ENCODE assay signal across 11 cellular contexts in the genomic region with DNA sequence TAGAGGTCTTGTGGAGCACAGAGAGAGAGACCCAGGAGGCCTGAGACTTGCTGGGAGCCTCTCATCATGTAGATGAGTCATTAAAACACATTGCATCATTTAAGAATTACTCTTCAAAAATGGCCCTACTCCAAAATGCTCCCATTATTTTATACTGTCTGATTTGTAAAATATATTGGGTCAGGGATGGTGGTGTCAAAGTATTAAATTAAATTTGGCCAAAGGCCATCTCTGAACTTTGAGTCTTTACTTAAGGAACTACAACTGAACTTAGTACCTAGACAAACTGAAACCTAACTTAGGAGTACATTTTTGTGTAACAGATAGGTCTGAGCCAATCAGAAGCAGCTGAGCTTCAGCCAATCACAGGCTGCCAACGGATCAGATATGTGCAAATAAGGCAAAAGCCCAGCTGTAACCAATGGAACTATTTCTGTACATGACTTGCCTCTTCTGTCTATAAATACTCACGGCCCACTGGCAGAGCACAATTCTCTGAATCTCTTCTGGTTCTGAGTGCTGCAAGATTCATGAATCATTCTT.
A peak's percentile ranks its signal among the peaks of the same experiment; 100 is the strongest.
DNase-seq lines count a peak whose midpoint lies in the region; ATAC-seq and TF ChIP-seq lines count a peak whose summit lies in the region.
"Had no signal": no experiment of that assay in that cellular context is flagged by ENCODE, and none has a peak within 500 bp of the region (broad histone marks: within the 10 kb centered on the region; RNA-seq: fewer than 3 reads in every experiment).

No MANE protein-coding gene starts in this region.

- no peaks in the 10 kb centered on the region for H3F3A ChIP-seq in PC-3 (ENCODE audit: low read length, unreplicated experiment)

- H3K4me3 ChIP-seq in PC-3 (ENCODE audit: low read length) (no peak overlapping the region), fibroblast of villous mesenchyme (ENCODE audit: low read depth, low read length) (no peak overlapping the region)

- POLR2A ChIA-PET in PC-3 (lab: Charles Lee; ENCODE audit: unreplicated experiment) = no interaction called here
- POLR2A ChIA-PET in CD4-positive, alpha-beta T cell (lab: Charles Lee) = no interaction called here

- H3K9me2 ChIP-seq in PC-3 (replicated peaks; ENCODE audit: low read length) = no peaks in the 10 kb centered on the region

- H3K4me2 ChIP-seq in PC-3 (ENCODE audit: low read length) = peak overlapping the region; percentile 34; the same call in 1 of the 2 replicates

- H3K36me3 ChIP-seq in PC-3 (ENCODE audit: low read depth, low read length) = no peaks in the 10 kb centered on the region

- BruUV-seq in PC-3 (replicated peaks; lab: Mats Ljungman, UMichigan) = no TSS peak

- CTCF ChIA-PET in PC-3 (lab: Charles Lee) = no interaction called here
- CTCF ChIA-PET in CD4-positive, alpha-beta T cell (lab: Charles Lee) = no interaction called here

- no peak overlapping the region for H2AFZ ChIP-seq in PC-3 (ENCODE audit: low read length)

- TF ChIP-seq CTCF in PC-3 (conservative IDR thresholded peaks at IDR 0.05; ENCODE audit: low read depth, low read length) (no peak), fibroblast of villous mesenchyme (IDR thresholded peaks at IDR 0.05; ENCODE audit: insufficient read depth, low read depth, low read length) (no peak)
- no peak for TF ChIP-seq CTCF in CD4-positive, alpha-beta T cell (IDR thresholded peaks at IDR 0.05)

- H3K27me3 Mint-ChIP-seq in CD4-positive, alpha-beta T cell = no peaks in the 10 kb centered on the region

- peak; percentile 10 for DNase-seq in DMS 273 (lab: John Stamatoyannopoulos, UW; ENCODE audit: unreplicated experiment)
- DNase-seq in DMS 273 treated with DMSO at 0.1 percent for 48 hours (lab: John Stamatoyannopoulos, UW) = no peak
- DNase-seq in PC-3 = peak; percentile 57
- DNase-seq in fibroblast of villous mesenchyme (ENCODE audit: low read depth) = peak; percentile 77
- DNase-seq in superior temporal gyrus (ENCODE audit: extremely low spot score) = peak; percentile 49
- no peak for DNase-seq in NK-92 (lab: John Stamatoyannopoulos, UW; ENCODE audit: unreplicated experiment)
- DNase-seq in CD4-positive, alpha-beta T cell = no peak
- no peak for DNase-seq in NCI-H187 treated with DMSO at 0.1 percent for 48 hours (lab: John Stamatoyannopoulos, UW)
- DNase-seq: activated CD4-positive, alpha-beta T cell treated with anti-CD3 and anti-CD28 coated beads for 1 hour; NCI-H526 treated with DMSO at 0.1 percent for 48 hours had no signal

- H3K27me3 ChIP-seq in PC-3 (ENCODE audit: low read length) = no peaks in the 10 kb centered on the region
- no peaks in the 10 kb centered on the region for H3K27me3 ChIP-seq in CD4-positive, alpha-beta T cell (ENCODE audit: control insufficient read depth, insufficient read depth, low read length)

- no peak overlapping the region for H3K4me3 Mint-ChIP-seq in CD4-positive, alpha-beta T cell

- H3K4me1 ChIP-seq in PC-3 (ENCODE audit: insufficient read depth, low read length) = peaks cover 28% of the 10 kb centered on the region

- H4K20me1 ChIP-seq in PC-3 (ENCODE audit: low read length) = no peaks in the 10 kb centered on the region

- no peaks in the 10 kb centered on the region for H3K4me1 Mint-ChIP-seq in CD4-positive, alpha-beta T cell (ENCODE audit: low read depth)

- no peak for ATAC-seq in PC-3
- no peak for ATAC-seq in CD4-positive, alpha-beta T cell (ENCODE audit: poor library complexity)

- intact Hi-C loops in PC-3 (cut with micrococcal nuclease) = no loop called here
- intact Hi-C loops in CD4-positive, alpha-beta T cell (cut with DNase I, micrococcal nuclease) = no loop called here

- no peaks in the 10 kb centered on the region for H3K9me3 ChIP-seq in PC-3 (ENCODE audit: low read length)
- no peaks in the 10 kb centered on the region for H3K9me3 ChIP-seq in CD4-positive, alpha-beta T cell (ENCODE audit: control insufficient read depth, low read length)

- H3K27ac ChIP-seq in PC-3 (ENCODE audit: low read length) = peak overlapping the region; percentile 72
- no peak overlapping the region for H3K27ac ChIP-seq in CD4-positive, alpha-beta T cell (ENCODE audit: low read depth, low read length)
- H3K27ac ChIP-seq: 22Rv1 had no signal

- no peaks in the 10 kb centered on the region for H3K9me3 Mint-ChIP-seq in CD4-positive, alpha-beta T cell

- no peak overlapping the region for H3K9ac ChIP-seq in PC-3 (ENCODE audit: low read length)

- no peaks in the 10 kb centered on the region for H3K79me2 ChIP-seq in PC-3 (ENCODE audit: low read length)

- H3K27ac Mint-ChIP-seq in CD4-positive, alpha-beta T cell = no peak overlapping the region

- no peaks in the 10 kb centered on the region for H3K36me3 Mint-ChIP-seq in CD4-positive, alpha-beta T cell (ENCODE audit: low read depth)

Comparison
In these comparisons a context has a peak if more than half of its experiments do, and no peak if none do; other contexts are left out.
1. DNase-seq: peak in DMS 273 (single experiment), PC-3 (single experiment), fibroblast of villous mesenchyme (single experiment) and superior temporal gyrus (single experiment); none in DMS 273 treated with DMSO at 0.1 percent for 48 hours (single experiment), NK-92 (single experiment), CD4-positive, alpha-beta T cell (0 of 10) and NCI-H187 treated with DMSO at 0.1 percent for 48 hours (single experiment).